In genomic region chr13:109362606-109363005, GRCh38 we compare ENCODE assay signal across 1 cellular context.
TF ChIP-seq lines count a peak whose summit lies in the region.

No MANE protein-coding gene starts in this region.

TF ChIP-seq in SK-N-SH, 30 proteins besides CTCF, POLR2A, EP300 and RAD21 (continued from another document):
- TF ChIP-seq REST (IDR thresholded peaks at IDR 0.05; ENCODE audit: low read depth, low read length) (no peak), EZH2phosphoT487 (IDR thresholded peaks at IDR 0.05; ENCODE audit: borderline replicate concordance, low read depth) (no peak), FOSL2 (IDR thresholded peaks at IDR 0.05; ENCODE audit: borderline replicate concordance, low read depth) (no peak), YY1 (IDR thresholded peaks at IDR 0.05; ENCODE audit: low read depth) (no peak), IRF3 (IDR thresholded peaks at IDR 0.05; ENCODE audit: low read depth, low read length) (no peak), TEAD4 (IDR thresholded peaks at IDR 0.05; ENCODE audit: borderline replicate concordance, insufficient read depth) (no peak), TCF12 (IDR thresholded peaks at IDR 0.05) (no peak), RXRA (IDR thresholded peaks at IDR 0.05; ENCODE audit: borderline replicate concordance, low read depth) (no peak), RFX5 (IDR thresholded peaks at IDR 0.05; ENCODE audit: low read length) (no peak), JUND (IDR thresholded peaks at IDR 0.05) (no peak), MEF2A (IDR thresholded peaks at IDR 0.05; ENCODE audit: borderline replicate concordance, low read depth) (no peak), PBX3 (IDR thresholded peaks at IDR 0.05) (no peak), CHD2 (IDR thresholded peaks at IDR 0.05; ENCODE audit: low read length, partially characterized antibody) (no peak)
